Comparison of ENCODE assay signal across 14 cellular contexts in the genomic region with DNA sequence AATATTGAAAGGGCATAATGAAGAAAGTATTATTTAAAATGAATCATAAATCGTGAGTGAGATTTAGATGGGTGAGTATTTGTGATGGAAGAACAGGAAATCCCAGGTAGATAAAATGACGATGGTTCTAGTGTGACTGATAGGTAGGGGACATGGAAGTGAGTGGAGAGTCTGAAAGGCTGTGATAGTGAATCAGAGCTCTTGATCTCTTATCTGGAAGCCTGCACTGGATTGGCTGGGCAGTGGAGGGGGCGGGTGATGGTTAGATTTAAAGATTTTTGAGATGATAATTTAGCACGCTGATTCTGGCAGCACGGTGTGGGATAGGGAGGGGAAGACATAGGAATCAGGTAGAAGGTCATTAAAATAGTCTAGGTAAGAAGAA. TPM values are rescaled to one million over a fixed set of nuclear protein-coding genes. Genes with fewer than 3 reads are reported as not detected.
DNase-seq lines count a peak whose midpoint lies in the region; TF ChIP-seq lines count a peak whose summit lies in the region.
"Had no signal": no experiment of that assay in that cellular context is flagged by ENCODE, and none has a peak within 500 bp of the region (broad histone marks: within the 10 kb centered on the region; RNA-seq: fewer than 3 reads in every experiment).

No MANE protein-coding gene starts in this region.

- peaks cover 5% of the 10 kb centered on the region for H3K9me3 Mint-ChIP-seq in chondrocyte (ENCODE audit: low read depth)
- H3K9me3 Mint-ChIP-seq: IgD-negative memory B cell had no signal

- no peak overlapping the region for H3K4me3 ChIP-seq in LNCaP clone FGC (ENCODE audit: low read depth, low read length)
- H3K4me3 ChIP-seq in prostate gland: no peak overlapping the region
- no peak overlapping the region for H3K4me3 ChIP-seq in right atrium auricular region
- H3K4me3 ChIP-seq: BLaER1, GM23248 had no signal

- no peaks in the 10 kb centered on the region for H3K4me1 ChIP-seq in prostate gland (replicated peaks)
- H3K4me1 ChIP-seq in right atrium auricular region: no peaks in the 10 kb centered on the region
- H3K4me1 ChIP-seq: BLaER1 had no signal

- intact Hi-C loops in prostate gland (cut with DNase I): no loop called here

- H3K36me3 Mint-ChIP-seq in chondrocyte (ENCODE audit: low read depth): no peaks in the 10 kb centered on the region
- H3K36me3 Mint-ChIP-seq: CD4-positive, CD25-positive, alpha-beta regulatory T cell had no signal

- peaks cover 4% of the 10 kb centered on the region for H3K27me3 Mint-ChIP-seq in chondrocyte (ENCODE audit: low read depth)

- DNase-seq in LNCaP clone FGC (ENCODE audit: low read depth) (peak; percentile 42), chondrocyte (ENCODE audit: low spot score) (no peak), prostate gland (ENCODE audit: low spot score) (no peak), HK-2 (ENCODE audit: unreplicated experiment) (no peak), right atrium auricular region (ENCODE audit: low spot score) (no peak), KG1 (lab: John Stamatoyannopoulos, UW) (no peak)
- DNase-seq: AML-193; CD4-positive, CD25-positive, alpha-beta regulatory T cell; DMS 273 treated with DMSO at 0.1 percent for 48 hours; GM23248 had no signal

- H3K9me3 ChIP-seq in prostate gland: no peaks in the 10 kb centered on the region
- no peaks in the 10 kb centered on the region for H3K9me3 ChIP-seq in right atrium auricular region

- peak overlapping the region; percentile 83 for H3K27ac Mint-ChIP-seq in chondrocyte (ENCODE audit: unreplicated experiment)
- H3K27ac Mint-ChIP-seq: IgD-negative memory B cell had no signal

- H3K36me3 ChIP-seq in prostate gland (no peaks in the 10 kb centered on the region), right atrium auricular region (no peaks in the 10 kb centered on the region)
- H3K36me3 ChIP-seq: BLaER1 had no signal

- peaks cover 22% of the 10 kb centered on the region for H3K4me1 Mint-ChIP-seq in chondrocyte (ENCODE audit: low read depth)

- H3K27ac ChIP-seq in C4-2B: peak overlapping the region; percentile 95; the same call in 1 of the 2 replicates
- peak overlapping the region; percentile 23 to 62 for H3K27ac ChIP-seq in prostate gland
- no peak overlapping the region for H3K27ac ChIP-seq in right atrium auricular region
- H3K27ac ChIP-seq: BLaER1, GM23248 had no signal

- TF ChIP-seq POLR2A in prostate gland (IDR thresholded peaks at IDR 0.05): no peak

- peak overlapping the region; percentile 8 for H3K4me3 Mint-ChIP-seq in chondrocyte (ENCODE audit: unreplicated experiment)
- H3K4me3 Mint-ChIP-seq: CD4-positive, CD25-positive, alpha-beta regulatory T cell; IgD-negative memory B cell had no signal

- H3K27me3 ChIP-seq in prostate gland (replicated peaks; ENCODE audit: insufficient read depth): no peaks in the 10 kb centered on the region
- H3K27me3 ChIP-seq in right atrium auricular region: no peaks in the 10 kb centered on the region
- H3K27me3 ChIP-seq: BLaER1 had no signal

- 24% methylated on average over 5 of the region's 5 CpGs for WGBS in prostate gland

- TF ChIP-seq CTCF in C4-2B (conservative IDR thresholded peaks at IDR 0.05) (no peak), LNCaP clone FGC (IDR thresholded peaks at IDR 0.05; ENCODE audit: control insufficient read depth, extremely low read depth, insufficient read depth) (no peak), chondrocyte (IDR thresholded peaks at IDR 0.05) (no peak), prostate gland (IDR thresholded peaks at IDR 0.05) (no peak), right atrium auricular region (IDR thresholded peaks at IDR 0.05) (no peak)

RNA-seq across cellular contexts. Expression of gene HGD, which starts 20.1 kb away (rescaled TPM):
- 0.27 to 0.40 TPM in 2 of 3 replicates, not detected in the other for total RNA-seq in chondrocyte
- 100 to 1,000 TPM in 1 of 2 donors, 10 to 100 TPM in 1; 47.1 to 104 TPM for total RNA-seq in prostate gland
- under 1 TPM in 1 of 2 donors, not detected in 1; 0.41 TPM for total RNA-seq in right atrium auricular region
- total RNA-seq: Daoy, GM23248 had no signal

Comparison
In these comparisons a context has a peak if more than half of its experiments do, and no peak if none do; other contexts are left out.
1. H3K27ac ChIP-seq: peak in C4-2B (single experiment) and prostate gland (2 of 2); none in right atrium auricular region (0 of 2).
2. RNA of gene HGD, which starts 20.1 kb away (total RNA-seq): 47.1 to 104 TPM in prostate gland; 0.41 TPM in right atrium auricular region and 0.27 to 0.40 TPM in chondrocyte; every median in the first group is over 10 times any median in the second.